Comparison of ENCODE assay signal across 11 cellular contexts in genomic region chr2:11748861-11749645, GRCh38. TPM values are rescaled to one million over a fixed set of nuclear protein-coding genes. Genes with fewer than 3 reads are reported as not detected.
DNase-seq lines count a peak whose midpoint lies in the region; ATAC-seq and TF ChIP-seq lines count a peak whose summit lies in the region.
"Had no signal": no experiment of that assay in that cellular context is flagged by ENCODE, and none has a peak within 500 bp of the region (broad histone marks: within the 10 kb centered on the region; RNA-seq: fewer than 3 reads in every experiment).

No MANE protein-coding gene starts in this region.

- H3K27ac Mint-ChIP-seq in T-helper 2 cell treated with Interferon-gamma antibody and Interleukin-4, amounts not matched to agents 5 μg/mL and 100 μg/mL, for 36 hours = peak overlapping the region; percentile 81
- peak overlapping the region; percentile 91 for H3K27ac Mint-ChIP-seq in stimulated activated naive B cell treated with anti-CD40 and anti-IgM and Interleukin-4, amounts not matched to agents 10 μg/mL and 1 μg/mL and 100 μg/mL, for 72 hours

- peaks cover 56% of the 10 kb centered on the region for H3K79me2 ChIP-seq in SU-DHL-6 (ENCODE audit: insufficient read depth, low read length)

- 51 to 71% methylated on average over 10 of the region's 13 CpGs for WGBS in esophagus squamous epithelium, 2 donors

- DNase-seq in T-helper 2 cell treated with Interferon-gamma antibody and Interleukin-4, amounts not matched to agents 5 μg/mL and 100 μg/mL, for 36 hours (ENCODE audit: low spot score) = no peak
- no peak for DNase-seq in T-helper 2 cell
- no peak for DNase-seq in esophagus squamous epithelium (lab: John Stamatoyannopoulos, UW)
- no peak for DNase-seq in stimulated activated naive B cell treated with anti-CD40 and anti-IgM and Interleukin-4, amounts not matched to agents 10 μg/mL and 1 μg/mL and 100 μg/mL, for 72 hours
- DNase-seq in NCI-H2227 treated with DMSO at 0.1 percent for 48 hours (lab: John Stamatoyannopoulos, UW) = no peak
- DNase-seq: NCI-H187, uterus had no signal

- no peaks in the 10 kb centered on the region for H3K27me3 Mint-ChIP-seq in T-helper 2 cell treated with Interferon-gamma antibody and Interleukin-4, amounts not matched to agents 5 μg/mL and 100 μg/mL, for 36 hours (ENCODE audit: low read depth)
- H3K27me3 Mint-ChIP-seq in stimulated activated naive B cell treated with anti-CD40 and anti-IgM and Interleukin-4, amounts not matched to agents 10 μg/mL and 1 μg/mL and 100 μg/mL, for 72 hours = no peaks in the 10 kb centered on the region

- H3K9me3 Mint-ChIP-seq in T-helper 2 cell treated with Interferon-gamma antibody and Interleukin-4, amounts not matched to agents 5 μg/mL and 100 μg/mL, for 36 hours = no peaks in the 10 kb centered on the region
- no peaks in the 10 kb centered on the region for H3K9me3 Mint-ChIP-seq in stimulated activated naive B cell treated with anti-CD40 and anti-IgM and Interleukin-4, amounts not matched to agents 10 μg/mL and 1 μg/mL and 100 μg/mL, for 72 hours
- H3K9me3 Mint-ChIP-seq: mesothelial cell of epicardium had no signal

- H3K36me3 ChIP-seq in SU-DHL-6 (ENCODE audit: low read length) (no peaks in the 10 kb centered on the region; the same call in 1 of the 2 replicates), esophagus squamous epithelium (no peaks in the 10 kb centered on the region)
- H3K36me3 ChIP-seq: uterus had no signal

- no peak for ATAC-seq in stimulated activated naive B cell treated with anti-CD40 and anti-IgM and Interleukin-4, amounts not matched to agents 10 μg/mL and 1 μg/mL and 100 μg/mL, for 72 hours (replicated peaks)
- ATAC-seq in HG03108 (IDR thresholded peaks at IDR 0.05; ENCODE audit: unreplicated experiment) = no peak
- no peak for ATAC-seq in HG02642 (IDR thresholded peaks at IDR 0.05; ENCODE audit: poor library complexity, unreplicated experiment)

- H3K36me3 Mint-ChIP-seq in T-helper 2 cell treated with Interferon-gamma antibody and Interleukin-4, amounts not matched to agents 5 μg/mL and 100 μg/mL, for 36 hours (ENCODE audit: low read depth) = no peaks in the 10 kb centered on the region
- H3K36me3 Mint-ChIP-seq in stimulated activated naive B cell treated with anti-CD40 and anti-IgM and Interleukin-4, amounts not matched to agents 10 μg/mL and 1 μg/mL and 100 μg/mL, for 72 hours = peaks cover 10 to 11% of the 10 kb centered on the region in 2 donors
- H3K36me3 Mint-ChIP-seq: mesothelial cell of epicardium had no signal

- H3K9me2 ChIP-seq in SU-DHL-6 (replicated peaks; ENCODE audit: insufficient read depth, low read length) = no peaks in the 10 kb centered on the region

- TF ChIP-seq POLR2A in esophagus squamous epithelium (IDR thresholded peaks at IDR 0.05) = no peak

- no peak overlapping the region for H2AFZ ChIP-seq in SU-DHL-6 (ENCODE audit: low read depth, low read length, severe bottlenecking)

- H3K4me1 Mint-ChIP-seq in T-helper 2 cell treated with Interferon-gamma antibody and Interleukin-4, amounts not matched to agents 5 μg/mL and 100 μg/mL, for 36 hours (ENCODE audit: low read depth) = peaks cover 74% of the 10 kb centered on the region
- H3K4me1 Mint-ChIP-seq in stimulated activated naive B cell treated with anti-CD40 and anti-IgM and Interleukin-4, amounts not matched to agents 10 μg/mL and 1 μg/mL and 100 μg/mL, for 72 hours = peaks cover 62 to 84% of the 10 kb centered on the region in 2 donors

- H3K27me3 ChIP-seq in SU-DHL-6 (ENCODE audit: low read length) (no peaks in the 10 kb centered on the region), esophagus squamous epithelium (no peaks in the 10 kb centered on the region)
- H3K27me3 ChIP-seq: uterus had no signal

- H3F3A ChIP-seq in SU-DHL-6 (ENCODE audit: insufficient read depth) = peaks cover 54% of the 10 kb centered on the region

- no peak for TF ChIP-seq CTCF in SU-DHL-6 (IDR thresholded peaks at IDR 0.05; ENCODE audit: insufficient read depth, low read length, poor library complexity, severe bottlenecking)
- TF ChIP-seq CTCF in esophagus squamous epithelium (IDR thresholded peaks at IDR 0.05) = no peak

- peak overlapping the region; percentile 98 for H3K27ac ChIP-seq in SU-DHL-6 (ENCODE audit: low read depth, low read length)
- H3K27ac ChIP-seq in esophagus squamous epithelium = peak overlapping the region; percentile 29 to 93 (median 80)
- H3K27ac ChIP-seq: uterus had no signal

- H4K20me1 ChIP-seq in SU-DHL-6 (ENCODE audit: low read depth, low read length) = no peaks in the 10 kb centered on the region

- intact Hi-C loops in esophagus squamous epithelium (cut with DNase I) = no loop called here

- H3K4me3 ChIP-seq in SU-DHL-6 (ENCODE audit: insufficient read depth, low read length, poor library complexity, severe bottlenecking) (peak overlapping the region; percentile 91), esophagus squamous epithelium (peak overlapping the region in 3 of 4 donors; percentile 80 to 90 (median 82))
- H3K4me3 ChIP-seq: uterus had no signal

- H3K9ac ChIP-seq in SU-DHL-6 (ENCODE audit: low read length) = peak overlapping the region; percentile 89

- H3K9me3 ChIP-seq in SU-DHL-6 (ENCODE audit: insufficient read depth, low read length) (no peaks in the 10 kb centered on the region), esophagus squamous epithelium (no peaks in the 10 kb centered on the region)
- H3K9me3 ChIP-seq: uterus had no signal

- H3K4me2 ChIP-seq in SU-DHL-6 (ENCODE audit: low read depth, low read length, poor library complexity, severe bottlenecking) = peak overlapping the region; percentile 81

- peak overlapping the region; percentile 93 for H3K4me3 Mint-ChIP-seq in T-helper 2 cell treated with Interferon-gamma antibody and Interleukin-4, amounts not matched to agents 5 μg/mL and 100 μg/mL, for 36 hours
- H3K4me3 Mint-ChIP-seq in stimulated activated naive B cell treated with anti-CD40 and anti-IgM and Interleukin-4, amounts not matched to agents 10 μg/mL and 1 μg/mL and 100 μg/mL, for 72 hours = peak overlapping the region; percentile 92 to 96

- H3K4me1 ChIP-seq in esophagus squamous epithelium = peaks cover 24 to 90% (median 36%) of the 10 kb centered on the region in 3 donors

RNA-seq across cellular contexts. Expression of gene LPIN1, which starts 2.6 kb away (rescaled TPM):
- total RNA-seq in esophagus squamous epithelium = 10 to 100 TPM; 16.9 to 80.9 (median 39.7) TPM
